In genomic region chr1:19480282-19480681, GRCh38 we compare ENCODE assay signal across 1 cellular context.
TF ChIP-seq lines count a peak whose summit lies in the region.

No MANE protein-coding gene starts in this region.

TF ChIP-seq in SK-N-SH treated with all-trans-retinoic acid at 6 μM for 48 hours, 23 proteins besides CTCF, POLR2A, EP300 and RAD21 (continued from another document):
- peak; percentile 32; the same call in 1 of the 2 replicates for TF ChIP-seq TCF4 (CRISPR knock-in tag; IDR thresholded peaks at IDR 0.05; ENCODE audit: borderline replicate concordance)
